In genomic region chr3:8653800-8654408, GRCh38 we compare ENCODE assay signal across 1 cellular context.
A peak's percentile ranks its signal among the peaks of the same experiment; 100 is the strongest.
TF ChIP-seq lines count a peak whose summit lies in the region.

No MANE protein-coding gene starts in this region.

TF ChIP-seq in HepG2, 621 proteins besides CTCF, POLR2A, EP300 and RAD21 (continued from another document):
- TF ChIP-seq AKNA (CRISPR knock-in tag; IDR thresholded peaks at IDR 0.05; ENCODE audit: borderline replicate concordance): no peak
- no peak for TF ChIP-seq ZNF24 (IDR thresholded peaks at IDR 0.05)
- no peak for TF ChIP-seq SNAPC2 (CRISPR knock-in tag; IDR thresholded peaks at IDR 0.05)
- no peak for TF ChIP-seq FOXA1 (IDR thresholded peaks at IDR 0.05)
- TF ChIP-seq FOXA1 (CRISPR knock-in tag; IDR thresholded peaks at IDR 0.05): 0 out of 2 replicates have a peak, but pooled peaks have one; percentile 37
- peak; percentile 75; the same call in 1 of the 2 replicates for TF ChIP-seq HNF4G (IDR thresholded peaks at IDR 0.05; ENCODE audit: borderline replicate concordance, low read depth, low read length)
- TF ChIP-seq HNF4G (CRISPR knock-in tag; IDR thresholded peaks at IDR 0.05; ENCODE audit: borderline replicate concordance, low read depth): no peak
- no peak for TF ChIP-seq E2F2 (CRISPR knock-in tag; IDR thresholded peaks at IDR 0.05; ENCODE audit: borderline replicate concordance)
- peak; percentile 92 for TF ChIP-seq SKI (IDR thresholded peaks at IDR 0.05; ENCODE audit: partially characterized antibody)
- peak; percentile 94 for TF ChIP-seq ZNF335 (CRISPR knock-in tag; IDR thresholded peaks at IDR 0.05)
- TF ChIP-seq ZNF549 (CRISPR knock-in tag; IDR thresholded peaks at IDR 0.05): no peak
- TF ChIP-seq YEATS2 (CRISPR knock-in tag; IDR thresholded peaks at IDR 0.05; ENCODE audit: borderline replicate concordance): peak; percentile 29; the same call in 1 of the 2 replicates
- TF ChIP-seq DMAP1 (CRISPR knock-in tag; IDR thresholded peaks at IDR 0.05): no peak
- no peak for TF ChIP-seq ZC3H13 (CRISPR knock-in tag; IDR thresholded peaks at IDR 0.05)
- TF ChIP-seq BORCS8-MEF2B (CRISPR knock-in tag; IDR thresholded peaks at IDR 0.05): no peak
- peak; percentile 46; the same call in 1 of the 2 replicates for TF ChIP-seq SOX5 (CRISPR knock-in tag; IDR thresholded peaks at IDR 0.05; ENCODE audit: borderline replicate concordance)
- TF ChIP-seq TP53 (CRISPR knock-in tag; conservative IDR thresholded peaks at IDR 0.05): no peak
- TF ChIP-seq U2AF2 (IDR thresholded peaks at IDR 0.05; ENCODE audit: low read depth, low read length): no peak
- TF ChIP-seq EZH2 (conservative IDR thresholded peaks at IDR 0.05; ENCODE audit: low read depth, low read length): no peak
- TF ChIP-seq TMF1 (CRISPR knock-in tag; IDR thresholded peaks at IDR 0.05; ENCODE audit: low read depth): no peak
- TF ChIP-seq SAP130 (CRISPR knock-in tag; IDR thresholded peaks at IDR 0.05; ENCODE audit: low read depth): peak; percentile 77
- TF ChIP-seq HOXA9 (CRISPR knock-in tag; IDR thresholded peaks at IDR 0.05; ENCODE audit: borderline replicate concordance): no peak
- TF ChIP-seq ZNF512B (CRISPR knock-in tag; IDR thresholded peaks at IDR 0.05; ENCODE audit: borderline replicate concordance): no peak
- TF ChIP-seq ZBTB7B (CRISPR knock-in tag; IDR thresholded peaks at IDR 0.05): no peak
- no peak for TF ChIP-seq ZFP90 (CRISPR knock-in tag; IDR thresholded peaks at IDR 0.05; ENCODE audit: borderline replicate concordance)
- no peak for TF ChIP-seq SNRNP70 (IDR thresholded peaks at IDR 0.05; ENCODE audit: low read depth, low read length)
- peak; percentile 100 for TF ChIP-seq ZNF264 (CRISPR knock-in tag; IDR thresholded peaks at IDR 0.05)
- peak; percentile 60; the same call in 1 of the 2 replicates for TF ChIP-seq HOMEZ (CRISPR knock-in tag; IDR thresholded peaks at IDR 0.05; ENCODE audit: low read depth)
- no peak for TF ChIP-seq ZBTB14 (CRISPR knock-in tag; IDR thresholded peaks at IDR 0.05)
- TF ChIP-seq ASH2L (IDR thresholded peaks at IDR 0.05; ENCODE audit: insufficient read length, low read depth, low read length): peak; percentile 26
- TF ChIP-seq GLMP (CRISPR knock-in tag; IDR thresholded peaks at IDR 0.05; ENCODE audit: borderline replicate concordance): no peak
- no peak for TF ChIP-seq ZNF749 (CRISPR knock-in tag; IDR thresholded peaks at IDR 0.05; ENCODE audit: borderline replicate concordance)
- TF ChIP-seq CREB3 (CRISPR knock-in tag; IDR thresholded peaks at IDR 0.05): no peak
- TF ChIP-seq FOXM1 (CRISPR knock-in tag; IDR thresholded peaks at IDR 0.05): no peak
- peak; percentile 85 for TF ChIP-seq ZNF280D (CRISPR knock-in tag; IDR thresholded peaks at IDR 0.05)
- no peak for TF ChIP-seq ZNF577 (CRISPR knock-in tag; IDR thresholded peaks at IDR 0.05; ENCODE audit: borderline replicate concordance, low read depth)
- TF ChIP-seq HNF1B (CRISPR knock-in tag; IDR thresholded peaks at IDR 0.05): no peak
- TF ChIP-seq FOXC1 (CRISPR knock-in tag; IDR thresholded peaks at IDR 0.05; ENCODE audit: borderline replicate concordance): no peak
- no peak for TF ChIP-seq ZNF232 (CRISPR knock-in tag; IDR thresholded peaks at IDR 0.05; ENCODE audit: borderline replicate concordance)
- TF ChIP-seq NFYC (CRISPR knock-in tag; IDR thresholded peaks at IDR 0.05): no peak
- TF ChIP-seq RXRB (CRISPR knock-in tag; IDR thresholded peaks at IDR 0.05; ENCODE audit: borderline replicate concordance): peak; percentile 36; the same call in 1 of the 2 replicates
- no peak for TF ChIP-seq KLF11 (CRISPR knock-in tag; IDR thresholded peaks at IDR 0.05)
- peak; percentile 91 for TF ChIP-seq ZNF7 (CRISPR knock-in tag; IDR thresholded peaks at IDR 0.05)
- TF ChIP-seq ZGPAT (CRISPR knock-in tag; IDR thresholded peaks at IDR 0.05): no peak
TF ChIP-seq in HepG2: peak in this region for 64.
